ENCODE assay signal across 8 cellular contexts in genomic region chr2:73987109-73987947, GRCh38. TPM values are rescaled to one million over a fixed set of nuclear protein-coding genes. Genes with fewer than 3 reads are reported as not detected.
DNase-seq lines count a peak whose midpoint lies in the region; ATAC-seq and TF ChIP-seq lines count a peak whose summit lies in the region.

No MANE protein-coding gene starts in this region.

- in situ Hi-C loops in GM13977 (cut with MboI; ENCODE audit: low pct_unique_long_range_greater_than_20kb, low sequenced_read_pairs, unreplicated experiment) = no loop called here

- no peaks in the 10 kb centered on the region for H3K9me3 ChIP-seq in RWPE2 (ENCODE audit: severe bottlenecking)
- H3K9me3 ChIP-seq in mesodermal cell (ENCODE audit: control insufficient read depth, low read length) = no peaks in the 10 kb centered on the region

- no peak overlapping the region for H3K27ac ChIP-seq in RWPE2 (ENCODE audit: poor library complexity, severe bottlenecking)
- no peak overlapping the region for H3K27ac ChIP-seq in mesodermal cell (ENCODE audit: low read depth, low read length, severe bottlenecking)

- TF ChIP-seq CTCF in GM13977 (IDR thresholded peaks at IDR 0.05; ENCODE audit: extremely low read depth, insufficient read depth, missing control alignments) (peak; percentile 38), RWPE2 (IDR thresholded peaks at IDR 0.05; ENCODE audit: poor library complexity, severe bottlenecking) (peak; percentile 43), type B pancreatic cell (conservative IDR thresholded peaks at IDR 0.05) (no peak)

- DNase-seq in GM13977 (ENCODE audit: low spot score) = no peak
- DNase-seq in RWPE2 (ENCODE audit: low spot score) = no peak
- DNase-seq in central memory CD8-positive, alpha-beta T cell (ENCODE audit: low spot score in 2 of 2) = peak in 1 of 2 donors; percentile 13
- no peak for DNase-seq in type B pancreatic cell (ENCODE audit: extremely low spot score, unreplicated experiment)
- no peak for DNase-seq in NCI-H345 (lab: John Stamatoyannopoulos, UW)
- DNase-seq in NCI-H128 (lab: John Stamatoyannopoulos, UW; ENCODE audit: unreplicated experiment) = no peak

- peaks cover 63% of the 10 kb centered on the region for H3K4me1 Mint-ChIP-seq in central memory CD8-positive, alpha-beta T cell
- peaks cover 42% of the 10 kb centered on the region for H3K4me1 Mint-ChIP-seq in type B pancreatic cell (ENCODE audit: unreplicated experiment)

- H3K4me3 Mint-ChIP-seq in central memory CD8-positive, alpha-beta T cell = peak overlapping the region; percentile 88
- H3K4me3 Mint-ChIP-seq in type B pancreatic cell = peak overlapping the region; percentile 86

- no peaks in the 10 kb centered on the region for H3K27me3 ChIP-seq in RWPE2 (ENCODE audit: insufficient read depth, poor library complexity, severe bottlenecking)

- ATAC-seq in RWPE2 (ENCODE audit: low read depth) (peak; percentile 50), GM21717 (IDR thresholded peaks at IDR 0.05; ENCODE audit: unreplicated experiment) (no peak)
- ATAC-seq in central memory CD8-positive, alpha-beta T cell (replicated peaks; ENCODE audit: extremely low read depth, poor library complexity, severe bottlenecking) = peak; percentile 50

- peak overlapping the region; percentile 85 for H3K27ac Mint-ChIP-seq in central memory CD8-positive, alpha-beta T cell (ENCODE audit: low read depth)
- H3K27ac Mint-ChIP-seq in type B pancreatic cell = peak overlapping the region; percentile 84

- H3K4me3 ChIP-seq in RWPE2 (ENCODE audit: severe bottlenecking) (peak overlapping the region; percentile 12), mesodermal cell (ENCODE audit: extremely low read depth, insufficient read depth, low read length, poor library complexity, severe bottlenecking) (peak overlapping the region; percentile 9)

- H3K4me1 ChIP-seq in RWPE2 (ENCODE audit: insufficient read depth, poor library complexity, severe bottlenecking) = peaks cover 43% of the 10 kb centered on the region
- H3K4me1 ChIP-seq in mesodermal cell (ENCODE audit: control insufficient read depth, insufficient read depth, low read length, poor library complexity, severe bottlenecking) = peaks cover 44% of the 10 kb centered on the region

- H3K9me3 Mint-ChIP-seq in central memory CD8-positive, alpha-beta T cell = no peaks in the 10 kb centered on the region
- H3K9me3 Mint-ChIP-seq in type B pancreatic cell = no peaks in the 10 kb centered on the region

- H3K27me3 Mint-ChIP-seq in central memory CD8-positive, alpha-beta T cell = no peaks in the 10 kb centered on the region
- H3K27me3 Mint-ChIP-seq in type B pancreatic cell = peaks cover 10% of the 10 kb centered on the region

- WGBS in mesodermal cell (ENCODE audit: insufficient coverage in 2 of 2), 2 experiments = 66 to 70% methylated on average over 22 to 24 of the region's 24 CpGs

- H3K36me3 Mint-ChIP-seq in central memory CD8-positive, alpha-beta T cell (ENCODE audit: insufficient read depth) = peaks cover 19% of the 10 kb centered on the region
- peaks cover 42% of the 10 kb centered on the region for H3K36me3 Mint-ChIP-seq in type B pancreatic cell

- H3K36me3 ChIP-seq in RWPE2 (ENCODE audit: low read depth) (peaks cover 30% of the 10 kb centered on the region), mesodermal cell (ENCODE audit: control insufficient read depth, insufficient read depth, low read length) (peaks cover 43% of the 10 kb centered on the region)

RNA-seq across cellular contexts. Expression of gene TET3, which starts 2.6 kb away (rescaled TPM):
- polyA plus RNA-seq in mesodermal cell (2013, experiment 1 of 2) = 7.4 TPM
- polyA plus RNA-seq in mesodermal cell (2013, experiment 2 of 2) = 6.6 TPM
- 34.6 and 71.5 TPM in 2 replicates for total RNA-seq in type B pancreatic cell (ENCODE audit: low replicate concordance)
